In the genomic region with DNA sequence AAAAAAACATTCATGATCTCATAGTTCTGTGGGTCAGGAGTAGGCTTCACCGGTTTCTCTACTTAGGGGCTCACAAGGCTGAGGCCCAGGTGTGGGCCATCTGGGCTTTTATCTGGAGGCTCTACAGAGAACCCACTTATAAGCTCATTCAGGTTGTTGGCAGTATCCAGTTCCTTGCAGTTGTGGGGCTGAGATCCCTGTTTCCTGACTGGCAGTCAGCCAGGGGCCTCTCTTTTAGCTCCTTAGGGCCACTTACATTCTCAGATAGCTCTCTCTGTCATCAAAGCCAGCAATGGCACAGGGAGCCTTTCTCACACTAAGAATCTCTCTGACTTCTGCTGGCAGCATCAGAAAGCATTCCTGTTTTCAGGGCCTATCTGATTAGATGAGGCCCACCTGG, we compare ENCODE assay signal across 27 cellular contexts.
"Had no signal": no experiment of that assay in that cellular context is flagged by ENCODE, and none has a peak within 500 bp of the region (broad histone marks: within the 10 kb centered on the region; RNA-seq: fewer than 3 reads in every experiment).

No MANE protein-coding gene starts in this region.

- H3K9me3 Mint-ChIP-seq: activated T-cell treated with anti-CD3 and anti-CD28 coated beads, Interleukin-2, amount 50 U/mL, for 4 hours; activated T-helper 2 cell treated with anti-CD3 and anti-CD28 coated beads, Interferon-gamma antibody, Interleukin-2, Interleukin-4, amounts not matched to agents 10 μg/mL and 5 μg/mL and 100 μg/mL, durations not matched to agents 14 hours and 24 hours and 36 hours; natural killer cell treated with Interleukin-12 subunit alpha and Interleukin-12 subunit beta and Interleukin-15 and Interleukin-18, amount 100 ng/mL, for 72 hours; stimulated activated memory B cell treated with anti-CD40 and anti-IgM and Interleukin-4, amounts not matched to agents 10 μg/mL and 1 μg/mL and 100 μg/mL, for 72 hours had no signal

- H3K36me3 Mint-ChIP-seq: activated naive CD8-positive, alpha-beta T cell; natural killer cell treated with Interleukin-12 subunit alpha and Interleukin-12 subunit beta and Interleukin-15 and Interleukin-18, amount 100 ng/mL, for 72 hours; stimulated activated memory B cell treated with anti-CD40 and anti-IgM and Interleukin-4, amounts not matched to agents 10 μg/mL and 1 μg/mL and 100 μg/mL, for 72 hours had no signal

- H3K4me1 ChIP-seq: ascending aorta, uterus had no signal

- DNase-seq: activated CD4-positive, alpha-beta T cell treated with anti-CD3 and anti-CD28 coated beads, Interleukin-2, amount 50 U/mL, for 4 hours; activated CD8-positive, alpha-beta memory T cell treated with anti-CD3 and anti-CD28 coated beads, Interleukin-2, amount 50 U/mL, for 48 hours; activated naive CD4-positive, alpha-beta T cell; activated T-cell treated with anti-CD3 and anti-CD28 coated beads, Interleukin-2, amount 50 U/mL, for 4 hours; adrenal gland; brain microvascular endothelial cell; caudate nucleus; dermis blood vessel endothelial cell; effector CD8-positive, alpha-beta T cell; foreskin keratinocyte; kidney; mammary epithelial cell; midbrain; retina; sigmoid colon; stimulated activated CD4-positive, alpha-beta T cell treated with anti-CD3 and anti-CD28 coated beads, Interleukin-15, amount 100 ng/mL, for 24 hours; stomach; transverse colon; uterus had no signal

- H3K4me3 ChIP-seq: adrenal gland, ascending aorta, sigmoid colon, smooth muscle cell, stomach, suprapubic skin, transverse colon, uterus had no signal

- H3K27ac Mint-ChIP-seq: activated naive CD8-positive, alpha-beta T cell; activated T-helper 2 cell treated with anti-CD3 and anti-CD28 coated beads, Interferon-gamma antibody, Interleukin-2, Interleukin-4, amounts not matched to agents 10 μg/mL and 5 μg/mL and 100 μg/mL, durations not matched to agents 14 hours and 24 hours and 36 hours; natural killer cell treated with Interleukin-12 subunit alpha and Interleukin-12 subunit beta and Interleukin-15 and Interleukin-18, amount 100 ng/mL, for 72 hours; progenitor cell of endocrine pancreas; stimulated activated memory B cell treated with anti-CD40 and anti-IgM and Interleukin-4, amounts not matched to agents 10 μg/mL and 1 μg/mL and 100 μg/mL, for 72 hours had no signal

- H3K36me3 ChIP-seq: adrenal gland, ascending aorta, brain microvascular endothelial cell, sigmoid colon, stomach, suprapubic skin, transverse colon, uterus had no signal

- H3K9me3 ChIP-seq: adrenal gland, ascending aorta, sigmoid colon, stomach, suprapubic skin, transverse colon, uterus had no signal

- H3K27me3 ChIP-seq: adrenal gland, ascending aorta, brain microvascular endothelial cell, sigmoid colon, stomach, uterus had no signal

- H3K4me3 Mint-ChIP-seq: activated naive CD8-positive, alpha-beta T cell; activated T-cell treated with anti-CD3 and anti-CD28 coated beads, Interleukin-2, amount 50 U/mL, for 4 hours; natural killer cell treated with Interleukin-12 subunit alpha and Interleukin-12 subunit beta and Interleukin-15 and Interleukin-18, amount 100 ng/mL, for 72 hours; stimulated activated memory B cell treated with anti-CD40 and anti-IgM and Interleukin-4, amounts not matched to agents 10 μg/mL and 1 μg/mL and 100 μg/mL, for 72 hours had no signal

- ATAC-seq: activated T-cell treated with anti-CD3 and anti-CD28 coated beads, Interleukin-2, amount 50 U/mL, for 4 hours; foreskin keratinocyte; natural killer cell treated with Interleukin-12 subunit alpha and Interleukin-12 subunit beta and Interleukin-15 and Interleukin-18, amount 100 ng/mL, for 72 hours; stimulated activated memory B cell treated with anti-CD40 and anti-IgM and Interleukin-4, amounts not matched to agents 10 μg/mL and 1 μg/mL and 100 μg/mL, for 72 hours had no signal

- H3K4me1 Mint-ChIP-seq: stimulated activated memory B cell treated with anti-CD40 and anti-IgM and Interleukin-4, amounts not matched to agents 10 μg/mL and 1 μg/mL and 100 μg/mL, for 72 hours had no signal

- H3K27ac ChIP-seq: adrenal gland, ascending aorta, brain microvascular endothelial cell, foreskin keratinocyte, sigmoid colon, stomach, suprapubic skin, transverse colon, uterus had no signal
